ENCODE assay signal across 9 cellular contexts in the genomic region with DNA sequence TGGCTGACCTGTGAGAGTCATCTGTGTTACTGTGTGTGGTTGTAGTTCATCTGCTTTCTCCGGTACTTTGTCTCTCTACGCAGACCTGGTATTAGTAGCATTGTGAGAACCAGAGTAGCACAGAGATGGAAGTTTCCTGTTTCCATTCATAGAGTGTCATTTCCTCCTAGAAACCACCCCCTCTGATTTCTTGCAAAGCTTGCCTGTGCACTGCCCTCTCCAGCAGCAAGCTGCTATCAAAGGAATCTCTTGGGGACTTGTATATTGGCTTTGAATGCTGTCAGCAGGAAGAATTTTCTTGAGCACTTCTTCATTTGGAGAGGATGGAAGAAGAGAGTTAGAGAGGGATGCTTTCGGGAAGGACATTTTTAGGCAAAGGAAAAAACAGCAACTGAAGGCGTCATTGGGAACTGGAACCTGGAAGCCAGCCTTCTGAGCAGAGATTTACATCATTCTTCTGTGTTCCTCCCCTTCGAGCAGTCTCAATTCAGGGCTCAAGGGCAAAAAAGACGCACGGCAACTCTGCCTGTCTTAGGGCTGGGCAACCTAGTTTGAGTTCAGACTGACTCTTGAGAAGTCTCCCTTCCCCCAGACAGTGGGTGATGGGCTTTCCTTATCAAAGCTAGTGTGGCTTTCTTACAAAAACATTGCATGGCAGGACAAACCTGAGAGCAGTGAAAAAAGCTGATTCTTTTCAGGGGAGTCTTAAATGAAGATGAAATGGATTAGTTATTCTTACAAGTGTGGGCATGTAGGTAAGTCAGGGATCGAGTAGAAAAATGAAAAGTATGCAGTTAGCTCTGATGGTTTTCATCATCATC.
DNase-seq lines count a peak whose midpoint lies in the region; ATAC-seq and TF ChIP-seq lines count a peak whose summit lies in the region.
"Had no signal": no experiment of that assay in that cellular context is flagged by ENCODE, and none has a peak within 500 bp of the region (broad histone marks: within the 10 kb centered on the region; RNA-seq: fewer than 3 reads in every experiment).

No MANE protein-coding gene starts in this region.

- TF ChIP-seq CTCF in endothelial cell (IDR thresholded peaks at IDR 0.05; ENCODE audit: unreplicated experiment) (no peak), gastrocnemius medialis (IDR thresholded peaks at IDR 0.05 in 4 of 5, conservative IDR thresholded peaks at IDR 0.05 in 1 of 5) (no peak)

- no peak overlapping the region for H3K4me3 Mint-ChIP-seq in activated naive CD4-positive, alpha-beta T cell treated with anti-CD3 and anti-CD28 coated beads for 36 hours
- H3K4me3 Mint-ChIP-seq in endothelial cell (ENCODE audit: unreplicated experiment), result peak overlapping the region; percentile 43

- H3K4me3 ChIP-seq in gastrocnemius medialis, result no peak overlapping the region

- peak overlapping the region; percentile 57 to 74 (median 70) for H3K27ac ChIP-seq in gastrocnemius medialis
- H3K27ac ChIP-seq: neutrophil had no signal

- peak; percentile 44 for DNase-seq in activated naive CD4-positive, alpha-beta T cell treated with anti-CD3 and anti-CD28 coated beads for 36 hours
- no peak for DNase-seq in activated naive CD4-positive, alpha-beta T cell treated with Interleukin-2 at 50 U/mL for 16 hours
- peak; percentile 14 for DNase-seq in endothelial cell (ENCODE audit: low spot score)
- no peak for DNase-seq in gastrocnemius medialis
- no peak for DNase-seq in SHP77 treated with DMSO at 0.1 percent for 48 hours (lab: John Stamatoyannopoulos, UW)
- no peak for DNase-seq in NCI-H345 (lab: John Stamatoyannopoulos, UW)
- DNase-seq in RKO (ENCODE audit: low spot score), result no peak

- peaks cover 39% of the 10 kb centered on the region for H3K4me1 Mint-ChIP-seq in activated naive CD4-positive, alpha-beta T cell treated with anti-CD3 and anti-CD28 coated beads for 36 hours (ENCODE audit: low read depth)
- H3K4me1 Mint-ChIP-seq in endothelial cell (ENCODE audit: unreplicated experiment), result peaks cover 32% of the 10 kb centered on the region

- peaks cover 51 to 54% of the 10 kb centered on the region in 2 donors for H3K4me1 ChIP-seq in gastrocnemius medialis

- H3K36me3 Mint-ChIP-seq in activated naive CD4-positive, alpha-beta T cell treated with anti-CD3 and anti-CD28 coated beads for 36 hours (ENCODE audit: low read depth), result peaks cover 9% of the 10 kb centered on the region
- no peaks in the 10 kb centered on the region for H3K36me3 Mint-ChIP-seq in endothelial cell (ENCODE audit: low read depth, unreplicated experiment)

- no peak for TF ChIP-seq POLR2A in gastrocnemius medialis (IDR thresholded peaks at IDR 0.05)

- no peaks in the 10 kb centered on the region for H3K9me3 ChIP-seq in gastrocnemius medialis
- H3K9me3 ChIP-seq: neutrophil had no signal

- no peaks in the 10 kb centered on the region for H3K36me3 ChIP-seq in gastrocnemius medialis
- H3K36me3 ChIP-seq: neutrophil had no signal

- H3K9me3 Mint-ChIP-seq in activated naive CD4-positive, alpha-beta T cell treated with anti-CD3 and anti-CD28 coated beads for 36 hours, result no peaks in the 10 kb centered on the region
- H3K9me3 Mint-ChIP-seq in endothelial cell (ENCODE audit: unreplicated experiment), result no peaks in the 10 kb centered on the region

- H3K27me3 Mint-ChIP-seq in activated naive CD4-positive, alpha-beta T cell treated with anti-CD3 and anti-CD28 coated beads for 36 hours (ENCODE audit: low read depth), result no peaks in the 10 kb centered on the region
- H3K27me3 Mint-ChIP-seq in endothelial cell (ENCODE audit: unreplicated experiment), result peaks cover 3% of the 10 kb centered on the region

- CTCF ChIA-PET in activated naive CD4-positive, alpha-beta T cell treated with anti-CD3 and anti-CD28 coated beads for 36 hours (lab: Charles Lee), result no interaction called here

- no peaks in the 10 kb centered on the region for H3K27me3 ChIP-seq in gastrocnemius medialis
- H3K27me3 ChIP-seq: neutrophil had no signal

- peak; percentile 63 for ATAC-seq in HG03575 (IDR thresholded peaks at IDR 0.05; ENCODE audit: extremely low read depth, insufficient number of reproducible peaks, low FRiP score, unreplicated experiment)
- ATAC-seq in gastrocnemius medialis, result peak; percentile 25 to 33

- in situ Hi-C loops in gastrocnemius medialis (cut with MboI; ENCODE audit: low sequenced_read_pairs in 4 of 4), result no loop called here

- H3K27ac Mint-ChIP-seq in activated naive CD4-positive, alpha-beta T cell treated with anti-CD3 and anti-CD28 coated beads for 36 hours, result no peak overlapping the region
- H3K27ac Mint-ChIP-seq in endothelial cell (ENCODE audit: unreplicated experiment), result peak overlapping the region; percentile 99

- intact Hi-C loops in activated naive CD4-positive, alpha-beta T cell treated with anti-CD3 and anti-CD28 coated beads for 36 hours (cut with micrococcal nuclease), result loop anchor here (1.0 to 5.0 kb wide), 4 partner anchors 52 to 226 kb away; a partner anchor contains a TSS
- intact Hi-C loops in gastrocnemius medialis (cut with DNase I; ENCODE audit: low total_unique reads), result loop anchor here (5.0 kb wide), 1 partner anchor 50 kb away; no protein-coding TSS in a partner anchor

Comparison
In these comparisons a context has a peak if more than half of its experiments do, and no peak if none do; other contexts are left out.
1. DNase-seq: peak in activated naive CD4-positive, alpha-beta T cell treated with anti-CD3 and anti-CD28 coated beads for 36 hours (single experiment) and endothelial cell (single experiment); none in activated naive CD4-positive, alpha-beta T cell treated with Interleukin-2 at 50 U/mL for 16 hours (single experiment), gastrocnemius medialis (0 of 2), SHP77 treated with DMSO at 0.1 percent for 48 hours (single experiment), NCI-H345 (single experiment) and RKO (single experiment).